ENCODE assay signal across 15 cellular contexts in the genomic region with DNA sequence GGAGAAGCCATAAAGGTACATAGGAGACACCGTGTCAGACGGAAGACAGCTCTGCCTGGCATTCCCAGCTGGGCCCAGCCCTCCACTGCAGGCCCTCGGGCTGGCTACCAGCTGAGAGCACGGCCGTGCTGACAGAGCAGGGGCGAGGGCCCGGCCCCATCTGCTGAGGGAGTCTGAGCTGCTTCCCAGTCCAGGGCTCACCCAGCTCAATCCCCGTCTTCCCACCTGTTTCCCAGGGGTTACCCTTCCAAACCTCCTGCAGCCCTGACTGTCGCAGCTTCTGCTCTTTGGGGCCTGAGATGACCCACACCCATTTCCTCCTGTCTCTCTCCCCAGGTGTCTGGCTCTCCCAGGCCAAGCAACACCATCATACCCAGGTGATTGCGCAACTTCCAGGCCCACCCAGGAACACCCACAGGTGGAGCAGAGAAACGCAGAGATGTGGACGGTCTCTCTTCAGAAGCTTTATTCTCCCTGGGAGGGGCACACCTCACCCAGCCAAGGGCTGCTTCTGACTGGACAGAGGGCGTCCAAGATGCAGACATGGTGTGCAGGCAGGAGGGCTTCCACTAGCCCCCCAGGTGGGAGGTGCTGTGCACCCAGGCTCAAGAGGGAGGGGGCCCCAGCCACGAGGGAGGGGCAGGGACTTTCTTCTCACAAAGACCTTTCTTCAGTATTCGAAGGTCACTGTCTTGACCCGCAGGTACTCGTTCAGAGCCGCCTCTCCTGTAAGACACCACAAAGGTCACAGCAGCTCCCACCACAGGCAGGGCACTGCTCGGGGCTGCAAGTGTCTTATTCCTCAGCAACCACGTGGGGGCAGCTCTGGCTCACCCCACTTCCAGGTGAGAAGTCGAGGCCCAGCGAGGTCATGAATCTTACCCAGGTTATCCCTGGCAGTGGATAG. TPM values are rescaled to one million over a fixed set of nuclear protein-coding genes. Genes with fewer than 3 reads are reported as not detected.
DNase-seq lines count a peak whose midpoint lies in the region; ATAC-seq and TF ChIP-seq lines count a peak whose summit lies in the region.
"Had no signal": no experiment of that assay in that cellular context is flagged by ENCODE, and none has a peak within 500 bp of the region (broad histone marks: within the 10 kb centered on the region; RNA-seq: fewer than 3 reads in every experiment).

No MANE protein-coding gene starts in this region.

- no peaks in the 10 kb centered on the region for H3K4me1 Mint-ChIP-seq in stimulated activated naive B cell treated with anti-CD40 and anti-IgM and Interleukin-4, amounts not matched to agents 10 μg/mL and 1 μg/mL and 100 μg/mL, for 72 hours
- H3K4me1 Mint-ChIP-seq: naive B cell had no signal

- ATAC-seq in Right ventricle myocardium superior (ENCODE audit: poor library complexity), result no peak
- no peak for ATAC-seq in left ventricle myocardium superior
- no peak for ATAC-seq in aorta (ENCODE audit: low FRiP score)
- ATAC-seq in stimulated activated naive B cell treated with anti-CD40 and anti-IgM and Interleukin-4, amounts not matched to agents 10 μg/mL and 1 μg/mL and 100 μg/mL, for 72 hours (replicated peaks), result no peak
- ATAC-seq in omental fat pad (ENCODE audit: low FRiP score), result no peak

- no peaks in the 10 kb centered on the region for H3K36me3 ChIP-seq in breast epithelium
- no peaks in the 10 kb centered on the region for H3K36me3 ChIP-seq in mesendoderm (ENCODE audit: control insufficient read depth, insufficient read depth, low read length)
- H3K36me3 ChIP-seq in aorta (ENCODE audit: control insufficient read depth in 1 of 2, insufficient read depth in 2 of 2, low read length in 1 of 2), result no peaks in the 10 kb centered on the region

- H3K27ac ChIP-seq in breast epithelium, result peak overlapping the region; percentile 64 to 66
- no peak overlapping the region for H3K27ac ChIP-seq in mesendoderm (ENCODE audit: low read depth, low read length)
- peak overlapping the region; percentile 31 to 68 for H3K27ac ChIP-seq in aorta (ENCODE audit: low read depth in 1 of 2, low read length in 2 of 2)

- H3K9me3 Mint-ChIP-seq in stimulated activated naive B cell treated with anti-CD40 and anti-IgM and Interleukin-4, amounts not matched to agents 10 μg/mL and 1 μg/mL and 100 μg/mL, for 72 hours, result no peaks in the 10 kb centered on the region
- H3K9me3 Mint-ChIP-seq: T-helper 1 cell treated with Interleukin-12 subunit alpha and Interleukin-12 subunit beta and Interleukin-4 antibody, amounts not matched to agents 30 μg/mL and 1 μg/mL, for 36 hours had no signal

- H3K4me3 ChIP-seq in breast epithelium (no peak overlapping the region), mesendoderm (ENCODE audit: low read length) (no peak overlapping the region), aorta (ENCODE audit: low read length in 2 of 2) (no peak overlapping the region)

- no peaks in the 10 kb centered on the region for H3K79me1 ChIP-seq in mesendoderm (ENCODE audit: low read length)

- WGBS in mesendoderm (ENCODE audit: extremely low coverage, insufficient coverage, low lambda C conversion rate), result no CpG with 5 or more reads among the region's 22 CpGs
- WGBS in aorta, 2 donors, result 73 to 79% methylated on average over 21 to 22 of the region's 22 CpGs

- no peak overlapping the region for H3K9ac ChIP-seq in mesendoderm (ENCODE audit: low read length)

- H2BK5ac ChIP-seq in mesendoderm (ENCODE audit: low read length), result no peak overlapping the region

- no peaks in the 10 kb centered on the region for H3K36me3 Mint-ChIP-seq in stimulated activated naive B cell treated with anti-CD40 and anti-IgM and Interleukin-4, amounts not matched to agents 10 μg/mL and 1 μg/mL and 100 μg/mL, for 72 hours
- H3K36me3 Mint-ChIP-seq: naive B cell had no signal

- H3K9me3 ChIP-seq in breast epithelium, result no peaks in the 10 kb centered on the region
- no peaks in the 10 kb centered on the region for H3K9me3 ChIP-seq in aorta (ENCODE audit: control insufficient read depth, low read length)

- no peak for TF ChIP-seq CTCF in breast epithelium (IDR thresholded peaks at IDR 0.05)
- no peak for TF ChIP-seq CTCF in omental fat pad (IDR thresholded peaks at IDR 0.05)

- no peak overlapping the region for H3K23ac ChIP-seq in mesendoderm (ENCODE audit: low read length)

- no peak overlapping the region for H3K27ac Mint-ChIP-seq in stimulated activated naive B cell treated with anti-CD40 and anti-IgM and Interleukin-4, amounts not matched to agents 10 μg/mL and 1 μg/mL and 100 μg/mL, for 72 hours
- H3K27ac Mint-ChIP-seq: T-helper 1 cell treated with Interleukin-12 subunit alpha and Interleukin-12 subunit beta and Interleukin-4 antibody, amounts not matched to agents 30 μg/mL and 1 μg/mL, for 36 hours had no signal

- peaks cover 0 to 10% of the 10 kb centered on the region in 2 donors for H3K4me1 ChIP-seq in breast epithelium
- no peaks in the 10 kb centered on the region for H3K4me1 ChIP-seq in mesendoderm (ENCODE audit: control insufficient read depth, low read depth, low read length)
- peaks cover 2 to 6% of the 10 kb centered on the region in 2 donors for H3K4me1 ChIP-seq in aorta (ENCODE audit: control insufficient read depth in 1 of 2, insufficient read depth in 2 of 2, low read length in 2 of 2)

- no peaks in the 10 kb centered on the region for H3K79me2 ChIP-seq in mesendoderm (ENCODE audit: control insufficient read depth, insufficient read depth, low read length)

- H3K18ac ChIP-seq in mesendoderm (ENCODE audit: low read length), result no peak overlapping the region

- peaks cover 4 to 7% of the 10 kb centered on the region in 2 donors for H3K27me3 Mint-ChIP-seq in stimulated activated naive B cell treated with anti-CD40 and anti-IgM and Interleukin-4, amounts not matched to agents 10 μg/mL and 1 μg/mL and 100 μg/mL, for 72 hours

- H3K4me2 ChIP-seq in mesendoderm (ENCODE audit: low read length), result no peak overlapping the region

- H3K56ac ChIP-seq in mesendoderm (ENCODE audit: low read length), result no peak overlapping the region

- no peak overlapping the region for H3K4ac ChIP-seq in mesendoderm (ENCODE audit: low read depth, low read length)

- peak; percentile 34 for DNase-seq in Right ventricle myocardium superior
- DNase-seq in left ventricle myocardium superior, result no peak
- peak in 1 of 2 donors; percentile 13 for DNase-seq in breast epithelium (ENCODE audit: low spot score in 2 of 2)
- peak; percentile 46 for DNase-seq in mesendoderm
- DNase-seq in aorta, result no peak
- DNase-seq in stimulated activated naive B cell treated with anti-CD40 and anti-IgM and Interleukin-4, amounts not matched to agents 10 μg/mL and 1 μg/mL and 100 μg/mL, for 72 hours, result no peak
- no peak for DNase-seq in COLO829 (ENCODE audit: low spot score)
- no peak for DNase-seq in omental fat pad (ENCODE audit: low spot score)
- DNase-seq: effector memory CD4-positive, alpha-beta T cell; GF-D8; naive B cell; NCI-H1048; NCI-H748 treated with DMSO at 0.1 percent for 48 hours; stimulated activated naive CD4-positive, alpha-beta T cell had no signal

- no peak for TF ChIP-seq POLR2A in breast epithelium (IDR thresholded peaks at IDR 0.05)

- no peak overlapping the region for H2BK120ac ChIP-seq in mesendoderm (ENCODE audit: low read depth, low read length)

- H3K4me3 Mint-ChIP-seq in stimulated activated naive B cell treated with anti-CD40 and anti-IgM and Interleukin-4, amounts not matched to agents 10 μg/mL and 1 μg/mL and 100 μg/mL, for 72 hours, result no peak overlapping the region
- H3K4me3 Mint-ChIP-seq: naive B cell; T-helper 1 cell treated with Interleukin-12 subunit alpha and Interleukin-12 subunit beta and Interleukin-4 antibody, amounts not matched to agents 30 μg/mL and 1 μg/mL, for 36 hours had no signal

- no peak overlapping the region for H4K8ac ChIP-seq in mesendoderm (ENCODE audit: low read depth, low read length)

- intact Hi-C loops in Right ventricle myocardium superior (cut with DNase I), result no loop called here
- intact Hi-C loops in left ventricle myocardium superior (cut with micrococcal nuclease), result no loop called here
- intact Hi-C loops in breast epithelium (cut with DNase I; ENCODE audit: low total_unique reads), result no loop called here
- intact Hi-C loops in aorta (cut with DNase I), result loop anchor here in 1 of 2 donors (5.0 kb wide), 2 partner anchors 104 to 111 kb away; no protein-coding TSS in a partner anchor

- H2AK5ac ChIP-seq in mesendoderm (ENCODE audit: low read length), result no peak overlapping the region

- H4K5ac ChIP-seq in mesendoderm (ENCODE audit: low read length), result no peak overlapping the region

- H3K27me3 ChIP-seq in breast epithelium (no peaks in the 10 kb centered on the region), mesendoderm (ENCODE audit: insufficient read depth, low read length, poor library complexity) (no peaks in the 10 kb centered on the region), aorta (ENCODE audit: control insufficient read depth in 1 of 2, insufficient read depth in 2 of 2, low read length in 1 of 2) (no peaks in the 10 kb centered on the region)

- no peak overlapping the region for H2BK15ac ChIP-seq in mesendoderm (replicated peaks; ENCODE audit: low read depth)

RNA-seq across cellular contexts. Expression of gene SLC41A3, which starts 19.4 kb away (rescaled TPM):
- total RNA-seq in Right ventricle myocardium superior (34.7 TPM), left ventricle myocardium superior (35.4 TPM), breast epithelium (10 to 100 TPM; 42.6 to 53.7 (median 50.1) TPM), aorta (10 to 100 TPM; 62.1 to 71.4 TPM), omental fat pad (10 to 100 TPM; 34.5 to 62.3 (median 37.9) TPM)
- polyA plus RNA-seq in mesendoderm (2013, experiment 1 of 2), result 25.6 TPM
- polyA plus RNA-seq in mesendoderm (2013, experiment 2 of 2), result 26.0 TPM
- 10 to 100 TPM; 32.6 to 71.4 TPM for polyA plus RNA-seq in aorta

Comparison
In these comparisons a context has a peak if more than half of its experiments do, and no peak if none do; other contexts are left out.
1. DNase-seq: peak in Right ventricle myocardium superior (single experiment) and mesendoderm (single experiment); none in left ventricle myocardium superior (single experiment), aorta (0 of 2), stimulated activated naive B cell treated with anti-CD40 and anti-IgM and Interleukin-4, amounts not matched to agents 10 μg/mL and 1 μg/mL and 100 μg/mL, for 72 hours (single experiment), COLO829 (single experiment) and omental fat pad (single experiment).